10 cellular contexts compared by ENCODE assay signal in genomic region chr5:14868771-14869170, GRCh38. TPM values are rescaled to one million over a fixed set of nuclear protein-coding genes. Genes with fewer than 3 reads are reported as not detected.
DNase-seq lines count a peak whose midpoint lies in the region; ATAC-seq and TF ChIP-seq lines count a peak whose summit lies in the region.
"Had no signal": no experiment of that assay in that cellular context is flagged by ENCODE, and none has a peak within 500 bp of the region (broad histone marks: within the 10 kb centered on the region; RNA-seq: fewer than 3 reads in every experiment).

No MANE protein-coding gene starts in this region.

- intact Hi-C loops in heart left ventricle (cut with DNase I): loop anchor here in 2 of 10 donors (5.0 kb wide), 2 partner anchors 36 to 141 kb away; no protein-coding TSS in a partner anchor
- intact Hi-C loops in Right ventricle myocardium inferior (cut with DNase I): no loop called here
- intact Hi-C loops in PC-9 (cut with micrococcal nuclease; ENCODE audit: unreplicated experiment): no loop called here

- H3K27ac Mint-ChIP-seq in glutamatergic neuron (ENCODE audit: unreplicated experiment) (no peak overlapping the region), type B pancreatic cell (no peak overlapping the region)

- peaks cover 0 to 52% (median 26%) of the 10 kb centered on the region in 12 donors for H3K4me1 ChIP-seq in heart left ventricle
- H3K4me1 ChIP-seq in PC-9 (replicated peaks; ENCODE audit: insufficient read depth): peaks cover 7% of the 10 kb centered on the region; the same call in 1 of the 2 replicates

- no peak overlapping the region for H3K4me2 ChIP-seq in PC-9

- H4K20me1 ChIP-seq in PC-9 (ENCODE audit: insufficient read depth): no peaks in the 10 kb centered on the region

- peaks cover 4% of the 10 kb centered on the region for H3K9me3 Mint-ChIP-seq in glutamatergic neuron (ENCODE audit: unreplicated experiment)
- no peaks in the 10 kb centered on the region for H3K9me3 Mint-ChIP-seq in type B pancreatic cell

- DNase-seq in heart left ventricle (no peak), Right ventricle myocardium inferior (ENCODE audit: missing footprints) (no peak), NCI-H526 treated with DMSO at 0.1 percent for 48 hours (lab: John Stamatoyannopoulos, UW) (peak; percentile 5), glutamatergic neuron (no peak), type B pancreatic cell (ENCODE audit: extremely low spot score, unreplicated experiment) (no peak), MV-4-11 (lab: John Stamatoyannopoulos, UW) (no peak), PC-9 (no peak)
- DNase-seq in stimulated activated CD4-positive, alpha-beta T cell treated with anti-CD3 and anti-CD28 coated beads, Interleukin-4, amount 100 ng/mL, for 4 hours: no peak
- DNase-seq: adrenal gland, NCI-H446 treated with DMSO at 0.1 percent for 48 hours had no signal

- ATAC-seq in heart left ventricle: no peak
- no peak for ATAC-seq in Right ventricle myocardium inferior

- H3K9me3 ChIP-seq in heart left ventricle (no peaks in the 10 kb centered on the region), PC-9 (ENCODE audit: insufficient read depth, low read depth) (no peaks in the 10 kb centered on the region)
- H3K9me3 ChIP-seq: adrenal gland had no signal

- TF ChIP-seq CTCF in heart left ventricle (IDR thresholded peaks at IDR 0.05) (no peak), glutamatergic neuron (IDR thresholded peaks at IDR 0.05; ENCODE audit: partially characterized antibody, unreplicated experiment) (no peak), type B pancreatic cell (conservative IDR thresholded peaks at IDR 0.05) (no peak), PC-9 (conservative IDR thresholded peaks at IDR 0.05) (no peak)

- H3K9me2 ChIP-seq in PC-9 (ENCODE audit: insufficient read depth): no peaks in the 10 kb centered on the region

- no peak for TF ChIP-seq POLR2A in heart left ventricle (IDR thresholded peaks at IDR 0.05)

- H3K4me3 Mint-ChIP-seq in glutamatergic neuron (ENCODE audit: unreplicated experiment) (peak overlapping the region; percentile 95), type B pancreatic cell (peak overlapping the region; percentile 90)

- no peaks in the 10 kb centered on the region for H3K36me3 Mint-ChIP-seq in glutamatergic neuron (ENCODE audit: unreplicated experiment)
- peaks cover 6% of the 10 kb centered on the region for H3K36me3 Mint-ChIP-seq in type B pancreatic cell

- H3K27ac ChIP-seq in heart left ventricle (peak overlapping the region in 9 of 12 donors; percentile 6 to 99 (median 92)), PC-9 (no peak overlapping the region)

- WGBS in heart left ventricle, 4 donors: 66 to 82% (median 77%) methylated on average over 7 of the region's 7 CpGs

- H3K4me3 ChIP-seq in heart left ventricle (peak overlapping the region in 1 of 12 donors; percentile 90), PC-9 (no peak overlapping the region)
- H3K4me3 ChIP-seq: adrenal gland had no signal

- H3K27me3 Mint-ChIP-seq in glutamatergic neuron (ENCODE audit: unreplicated experiment) (peaks cover 10% of the 10 kb centered on the region), type B pancreatic cell (peaks cover 27% of the 10 kb centered on the region)

- H3K4me1 Mint-ChIP-seq in glutamatergic neuron (ENCODE audit: low read depth, unreplicated experiment) (peaks cover 19% of the 10 kb centered on the region), type B pancreatic cell (ENCODE audit: unreplicated experiment) (peaks cover 14% of the 10 kb centered on the region)

- CTCF ChIA-PET in PC-9 (lab: Charles Lee): no interaction called here

- H3K27me3 ChIP-seq in heart left ventricle: no peaks in the 10 kb centered on the region
- H3K27me3 ChIP-seq in PC-9 (ENCODE audit: insufficient read depth, low read depth): no peaks in the 10 kb centered on the region
- H3K27me3 ChIP-seq: adrenal gland had no signal

- H3K79me2 ChIP-seq in PC-9 (ENCODE audit: low read depth): no peaks in the 10 kb centered on the region

- H2AFZ ChIP-seq in PC-9: no peak overlapping the region

- no TSS peak for BruUV-seq in PC-9 (replicated peaks; lab: Mats Ljungman, UMichigan)

- POLR2A ChIA-PET in PC-9 (lab: Charles Lee; ENCODE audit: unreplicated experiment): interaction anchor here (0.6 kb wide), 1 partner anchor 471 kb away, joined by 10 read pairs; no protein-coding TSS in a partner anchor

- H3K36me3 ChIP-seq in heart left ventricle (no peaks in the 10 kb centered on the region), PC-9 (ENCODE audit: low read depth) (no peaks in the 10 kb centered on the region)
- H3K36me3 ChIP-seq: adrenal gland had no signal

- H3F3A ChIP-seq in PC-9 (ENCODE audit: insufficient read depth, low read depth): no peaks in the 10 kb centered on the region; the same call in 1 of the 2 replicates

RNA-seq across cellular contexts. Expression of gene ANKH, which starts 2.8 kb away (rescaled TPM):
- total RNA-seq in heart left ventricle: 100 to 1,000 TPM in 8 of 9 donors, 10 to 100 TPM in 1; 87.1 to 260 (median 177) TPM
- polyA plus RNA-seq in heart left ventricle: 10 to 100 TPM; 54.1 to 59.7 TPM
- total RNA-seq in Right ventricle myocardium inferior: 156 TPM
- 83.3 TPM for total RNA-seq in glutamatergic neuron (ENCODE audit: unreplicated experiment)
- 37.3 and 41.1 TPM in 2 replicates for total RNA-seq in type B pancreatic cell (ENCODE audit: low replicate concordance)
- total RNA-seq in PC-9 (2021): 81.4 and 87.2 TPM in 2 replicates
